Comparison of ENCODE assay signal across 11 cellular contexts in the genomic region with DNA sequence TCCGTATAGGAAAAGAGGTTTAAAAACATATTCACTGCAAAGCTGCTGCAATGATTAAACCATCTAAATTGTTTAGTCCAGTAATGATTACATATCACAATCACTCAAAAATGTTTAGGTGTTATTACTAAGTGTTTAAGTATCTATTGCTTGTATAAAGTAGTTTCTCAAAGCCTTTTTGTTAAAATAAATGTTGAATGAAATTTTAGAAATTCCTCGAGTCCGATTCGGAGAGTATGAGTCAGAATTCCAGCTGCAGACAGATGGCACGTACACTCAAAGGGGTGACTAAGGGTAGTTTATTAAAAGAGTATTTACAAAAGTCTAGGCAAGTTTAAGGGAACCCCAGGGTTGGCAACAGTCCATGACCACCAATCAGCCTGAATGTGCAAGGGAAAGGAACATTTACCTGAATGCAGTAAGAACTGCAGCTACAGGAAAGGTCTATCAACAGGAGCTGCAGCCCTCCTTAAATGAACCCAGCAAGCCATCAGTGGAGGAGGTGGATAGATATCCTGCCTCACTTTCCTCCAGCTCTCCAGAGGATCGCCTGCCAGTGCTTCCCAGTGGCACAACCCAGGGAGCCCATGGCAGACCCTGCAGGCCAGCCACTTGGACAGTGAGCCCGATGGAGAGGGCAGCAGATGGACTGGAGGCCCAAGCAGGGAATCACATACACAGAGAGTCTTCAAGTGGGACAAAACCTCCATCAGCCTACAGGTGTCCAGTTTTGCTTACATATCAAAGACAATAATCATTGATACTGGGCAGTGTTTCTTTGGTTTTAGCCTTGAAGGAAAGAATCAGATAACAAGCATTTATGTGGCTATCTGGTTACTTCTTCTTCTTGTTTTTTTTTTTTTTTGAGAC.
A peak's percentile ranks its signal among the peaks of the same experiment; 100 is the strongest.
DNase-seq lines count a peak whose midpoint lies in the region; ATAC-seq and TF ChIP-seq lines count a peak whose summit lies in the region.
"Had no signal": no experiment of that assay in that cellular context is flagged by ENCODE, and none has a peak within 500 bp of the region (broad histone marks: within the 10 kb centered on the region; RNA-seq: fewer than 3 reads in every experiment).

No MANE protein-coding gene starts in this region.

- no peak overlapping the region for H2AFZ ChIP-seq in ACC112 (ENCODE audit: low read length, unreplicated experiment)

- TF ChIP-seq CTCF in brain (conservative IDR thresholded peaks at IDR 0.05) = no peak
- TF ChIP-seq CTCF in left lung (IDR thresholded peaks at IDR 0.05) = no peak

- H3K27ac Mint-ChIP-seq in brain = peak overlapping the region in 3 of 5 experiments; percentile 13 to 91 (median 15)
- H3K27ac Mint-ChIP-seq in activated naive CD8-positive, alpha-beta T cell treated with anti-CD3 and anti-CD28 coated beads for 36 hours = no peak overlapping the region
- H3K27ac Mint-ChIP-seq: activated CD4-positive, alpha-beta T cell treated with anti-CD3 and anti-CD28 coated beads, Interleukin-2, amount 10 ng/mL, durations not matched to agents 7 days and 5 days had no signal

- DNase-seq in M059J (ENCODE audit: low read depth) (peak; percentile 97), left lung (peak in 1 of 2 donors; percentile 51), nucleus accumbens (lab: John Stamatoyannopoulos, UW) (no peak)
- no peak for DNase-seq in activated naive CD8-positive, alpha-beta T cell treated with anti-CD3 and anti-CD28 coated beads for 36 hours
- DNase-seq: activated CD4-positive, alpha-beta T cell treated with anti-CD3 and anti-CD28 coated beads, Interleukin-2, amount 10 ng/mL, durations not matched to agents 7 days and 5 days; BE2C; H9 had no signal

- H3K4me1 ChIP-seq in ACC112 (ENCODE audit: control insufficient read depth, insufficient read depth, low read length, unreplicated experiment) (peaks cover 34% of the 10 kb centered on the region), left lung (peaks cover 10 to 31% of the 10 kb centered on the region in 2 donors)
- H3K4me1 ChIP-seq: BE2C had no signal

- peaks cover 0 to 3% (median 0%) of the 10 kb centered on the region in 5 experiments for H3K9me3 Mint-ChIP-seq in brain
- no peaks in the 10 kb centered on the region for H3K9me3 Mint-ChIP-seq in activated naive CD8-positive, alpha-beta T cell treated with anti-CD3 and anti-CD28 coated beads for 36 hours
- H3K9me3 Mint-ChIP-seq: activated CD4-positive, alpha-beta T cell treated with anti-CD3 and anti-CD28 coated beads, Interleukin-2, amount 10 ng/mL, durations not matched to agents 7 days and 5 days; H9 had no signal

- peaks cover 11% of the 10 kb centered on the region for H3K4me1 Mint-ChIP-seq in brain
- H3K4me1 Mint-ChIP-seq in activated naive CD8-positive, alpha-beta T cell treated with anti-CD3 and anti-CD28 coated beads for 36 hours = no peaks in the 10 kb centered on the region
- H3K4me1 Mint-ChIP-seq: activated CD4-positive, alpha-beta T cell treated with anti-CD3 and anti-CD28 coated beads, Interleukin-2, amount 10 ng/mL, durations not matched to agents 7 days and 5 days had no signal

- no peak overlapping the region for H3K4me3 ChIP-seq in ACC112 (ENCODE audit: low read depth, low read length)
- no peak overlapping the region for H3K4me3 ChIP-seq in left lung

- H3K27me3 Mint-ChIP-seq in brain = no peaks in the 10 kb centered on the region
- peaks cover 9% of the 10 kb centered on the region for H3K27me3 Mint-ChIP-seq in activated naive CD8-positive, alpha-beta T cell treated with anti-CD3 and anti-CD28 coated beads for 36 hours

- H3K79me2 ChIP-seq in ACC112 (ENCODE audit: control insufficient read depth, insufficient read depth, low read length, unreplicated experiment) = no peaks in the 10 kb centered on the region

- H3K27me3 ChIP-seq in ACC112 (ENCODE audit: insufficient read depth, low read length) (no peaks in the 10 kb centered on the region), left lung (no peaks in the 10 kb centered on the region)
- H3K27me3 ChIP-seq: BE2C had no signal

- intact Hi-C loops in left lung (cut with DNase I) = no loop called here

- H3K27ac ChIP-seq in ACC112 (ENCODE audit: low read depth, low read length) = peak overlapping the region; percentile 69
- H3K27ac ChIP-seq in left lung = peak overlapping the region in 1 of 2 donors; percentile 28

- peak; percentile 73 for ATAC-seq in left lung
- ATAC-seq in GM19023 (IDR thresholded peaks at IDR 0.05; ENCODE audit: unreplicated experiment) = no peak
- ATAC-seq in HG03139 (IDR thresholded peaks at IDR 0.05; ENCODE audit: unreplicated experiment) = no peak

- H3K4me3 Mint-ChIP-seq in brain = no peak overlapping the region
- no peak overlapping the region for H3K4me3 Mint-ChIP-seq in activated naive CD8-positive, alpha-beta T cell treated with anti-CD3 and anti-CD28 coated beads for 36 hours
- H3K4me3 Mint-ChIP-seq: activated CD4-positive, alpha-beta T cell treated with anti-CD3 and anti-CD28 coated beads, Interleukin-2, amount 10 ng/mL, durations not matched to agents 7 days and 5 days; H9 had no signal

- H3K9me3 ChIP-seq in left lung = no peaks in the 10 kb centered on the region
- H3K9me3 ChIP-seq: BE2C had no signal

- H3K36me3 Mint-ChIP-seq in brain = no peaks in the 10 kb centered on the region
- no peaks in the 10 kb centered on the region for H3K36me3 Mint-ChIP-seq in activated naive CD8-positive, alpha-beta T cell treated with anti-CD3 and anti-CD28 coated beads for 36 hours

- H3K36me3 ChIP-seq in ACC112 (ENCODE audit: insufficient read depth, low read length) = no peaks in the 10 kb centered on the region
- no peaks in the 10 kb centered on the region for H3K36me3 ChIP-seq in left lung
- H3K36me3 ChIP-seq: BE2C had no signal
